Comparison of ENCODE assay signal across 9 cellular contexts in genomic region chr5:173663810-173664526, GRCh38. TPM values are rescaled to one million over a fixed set of nuclear protein-coding genes. Genes with fewer than 3 reads are reported as not detected.
DNase-seq lines count a peak whose midpoint lies in the region; ATAC-seq and TF ChIP-seq lines count a peak whose summit lies in the region.
"Had no signal": no experiment of that assay in that cellular context is flagged by ENCODE, and none has a peak within 500 bp of the region (broad histone marks: within the 10 kb centered on the region; RNA-seq: fewer than 3 reads in every experiment).

No MANE protein-coding gene starts in this region.

- H3K4me3 ChIP-seq in WERI-Rb-1 (ENCODE audit: low read depth, low read length), result no peak overlapping the region

- ATAC-seq in GM19438 (IDR thresholded peaks at IDR 0.05; ENCODE audit: low read depth, unreplicated experiment), result peak; percentile 77
- ATAC-seq in left ventricle myocardium superior, result peak; percentile 56
- ATAC-seq in HG02852 (IDR thresholded peaks at IDR 0.05; ENCODE audit: unreplicated experiment), result no peak

- in situ Hi-C loops in G401 (cut with HindIII; ENCODE audit: low sequenced_read_pairs), result no loop called here

- DNase-seq in AG08395 (ENCODE audit: low spot score), result peak; percentile 50
- DNase-seq in OCI-M1 (lab: John Stamatoyannopoulos, UW), result peak; percentile 60
- peak; percentile 59 for DNase-seq in left ventricle myocardium superior
- DNase-seq in WERI-Rb-1, result no peak
- no peak for DNase-seq in activated gamma-delta T cell (lab: John Stamatoyannopoulos, UW)
- no peak for DNase-seq in G401 (ENCODE audit: low spot score)
- DNase-seq: activated CD4-positive, alpha-beta T cell treated with anti-CD3 and anti-CD28 coated beads, Interleukin-2, amount 10 ng/mL, durations not matched to agents 7 days and 5 days had no signal

- H3K9me3 ChIP-seq in WERI-Rb-1 (ENCODE audit: severe bottlenecking), result no peaks in the 10 kb centered on the region

- H3K27ac ChIP-seq in WERI-Rb-1, result no peak overlapping the region

- intact Hi-C loops in left ventricle myocardium superior (cut with micrococcal nuclease), result no loop called here

- H3K27me3 ChIP-seq in WERI-Rb-1 (ENCODE audit: insufficient read depth, low read depth, severe bottlenecking), result no peaks in the 10 kb centered on the region

- no peaks in the 10 kb centered on the region for H3K36me3 ChIP-seq in WERI-Rb-1

- TF ChIP-seq CTCF in WERI-Rb-1 (IDR thresholded peaks at IDR 0.05; ENCODE audit: low read depth, low read length), result no peak

RNA-seq across cellular contexts. Expression of gene BOD1, which starts 47.5 kb away (rescaled TPM):
- total RNA-seq in left ventricle myocardium superior, result 49.8 TPM
- total RNA-seq in G401 (2014; rRNA removed; shearing (Covaris generic)), result 85.4 and 98.6 TPM in 2 replicates

Comparison
In these comparisons a context has a peak if more than half of its experiments do, and no peak if none do; other contexts are left out.
1. DNase-seq: peak in AG08395 (single experiment), OCI-M1 (single experiment) and left ventricle myocardium superior (single experiment); none in WERI-Rb-1 (single experiment), activated gamma-delta T cell (single experiment) and G401 (single experiment).